1 cellular context compared by ENCODE assay signal in the genomic region with DNA sequence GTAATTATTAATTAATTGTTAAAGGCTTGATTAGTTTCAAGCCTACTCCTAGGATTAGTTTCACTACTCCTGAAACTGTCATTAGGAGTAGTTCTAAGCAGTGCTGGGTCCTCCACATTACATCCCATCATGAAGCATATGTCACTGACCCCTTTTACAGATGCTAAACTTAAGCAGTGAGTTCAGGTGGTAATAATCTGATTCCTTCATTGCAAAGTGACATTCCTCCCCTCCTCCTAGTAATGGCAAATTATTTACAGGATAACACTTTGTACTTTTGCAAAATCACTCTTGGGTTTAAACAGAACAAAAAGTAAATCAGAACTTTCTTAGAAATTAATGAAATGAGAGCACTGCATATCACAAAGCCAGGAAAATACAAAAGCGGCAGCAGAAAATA.
TF ChIP-seq lines count a peak whose summit lies in the region.

No MANE protein-coding gene starts in this region.

TF ChIP-seq in HepG2, 621 proteins besides CTCF, POLR2A, EP300 and RAD21 (continued from another document):
- TF ChIP-seq, protein P1, sequence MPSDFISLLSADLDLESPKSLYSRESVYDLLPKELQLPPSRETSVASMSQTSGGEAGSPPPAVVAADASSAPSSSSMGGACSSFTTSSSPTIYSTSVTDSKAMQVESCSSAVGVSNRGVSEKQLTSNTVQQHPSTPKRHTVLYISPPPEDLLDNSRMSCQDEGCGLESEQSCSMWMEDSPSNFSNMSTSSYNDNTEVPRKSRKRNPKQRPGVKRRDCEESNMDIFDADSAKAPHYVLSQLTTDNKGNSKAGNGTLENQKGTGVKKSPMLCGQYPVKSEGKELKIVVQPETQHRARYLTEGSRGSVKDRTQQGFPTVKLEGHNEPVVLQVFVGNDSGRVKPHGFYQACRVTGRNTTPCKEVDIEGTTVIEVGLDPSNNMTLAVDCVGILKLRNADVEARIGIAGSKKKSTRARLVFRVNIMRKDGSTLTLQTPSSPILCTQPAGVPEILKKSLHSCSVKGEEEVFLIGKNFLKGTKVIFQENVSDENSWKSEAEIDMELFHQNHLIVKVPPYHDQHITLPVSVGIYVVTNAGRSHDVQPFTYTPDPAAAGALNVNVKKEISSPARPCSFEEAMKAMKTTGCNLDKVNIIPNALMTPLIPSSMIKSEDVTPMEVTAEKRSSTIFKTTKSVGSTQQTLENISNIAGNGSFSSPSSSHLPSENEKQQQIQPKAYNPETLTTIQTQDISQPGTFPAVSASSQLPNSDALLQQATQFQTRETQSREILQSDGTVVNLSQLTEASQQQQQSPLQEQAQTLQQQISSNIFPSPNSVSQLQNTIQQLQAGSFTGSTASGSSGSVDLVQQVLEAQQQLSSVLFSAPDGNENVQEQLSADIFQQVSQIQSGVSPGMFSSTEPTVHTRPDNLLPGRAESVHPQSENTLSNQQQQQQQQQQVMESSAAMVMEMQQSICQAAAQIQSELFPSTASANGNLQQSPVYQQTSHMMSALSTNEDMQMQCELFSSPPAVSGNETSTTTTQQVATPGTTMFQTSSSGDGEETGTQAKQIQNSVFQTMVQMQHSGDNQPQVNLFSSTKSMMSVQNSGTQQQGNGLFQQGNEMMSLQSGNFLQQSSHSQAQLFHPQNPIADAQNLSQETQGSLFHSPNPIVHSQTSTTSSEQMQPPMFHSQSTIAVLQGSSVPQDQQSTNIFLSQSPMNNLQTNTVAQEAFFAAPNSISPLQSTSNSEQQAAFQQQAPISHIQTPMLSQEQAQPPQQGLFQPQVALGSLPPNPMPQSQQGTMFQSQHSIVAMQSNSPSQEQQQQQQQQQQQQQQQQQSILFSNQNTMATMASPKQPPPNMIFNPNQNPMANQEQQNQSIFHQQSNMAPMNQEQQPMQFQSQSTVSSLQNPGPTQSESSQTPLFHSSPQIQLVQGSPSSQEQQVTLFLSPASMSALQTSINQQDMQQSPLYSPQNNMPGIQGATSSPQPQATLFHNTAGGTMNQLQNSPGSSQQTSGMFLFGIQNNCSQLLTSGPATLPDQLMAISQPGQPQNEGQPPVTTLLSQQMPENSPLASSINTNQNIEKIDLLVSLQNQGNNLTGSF (CRISPR knock-in tag; IDR thresholded peaks at IDR 0.05), result no peak
TF ChIP-seq in HepG2: peak in this region for 1.
